In the genomic region with DNA sequence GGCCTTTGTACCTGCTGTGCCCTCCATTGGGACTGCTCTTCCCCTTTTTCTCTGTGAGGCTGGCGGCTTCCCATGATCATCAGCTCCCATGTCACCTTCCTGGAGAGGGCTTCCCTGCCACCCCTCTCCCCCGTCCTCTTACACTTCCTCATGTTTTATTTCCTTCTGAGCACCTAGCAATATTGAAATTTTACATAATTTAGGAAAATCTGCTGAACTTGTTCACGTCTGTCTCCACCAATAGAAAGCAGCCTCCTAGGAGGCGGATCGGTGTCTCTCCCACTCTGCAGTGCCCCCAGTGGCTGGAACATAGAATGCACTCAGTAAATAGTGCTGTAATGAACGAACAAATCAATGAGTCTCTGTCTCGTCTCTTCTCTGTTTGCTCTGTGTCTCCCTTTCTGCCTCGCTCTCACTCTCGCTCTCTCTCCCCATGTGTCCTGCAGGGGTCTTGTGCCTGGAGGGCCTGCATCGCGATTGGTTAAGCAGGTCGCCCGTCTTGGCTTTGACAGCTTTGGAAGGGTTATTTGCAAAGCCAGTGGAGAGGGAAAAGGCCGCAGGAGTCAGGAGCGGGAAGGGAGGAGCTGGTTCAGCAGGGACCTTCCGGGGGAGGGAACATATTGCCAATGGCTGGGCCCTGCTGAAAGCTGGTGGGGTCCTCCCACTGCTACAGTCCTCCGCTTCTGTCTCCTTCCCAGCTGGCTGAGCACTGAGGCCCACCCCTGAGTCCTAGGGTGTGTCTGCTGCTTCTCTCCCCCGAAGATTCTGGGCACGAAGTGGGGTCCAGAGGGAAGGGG, we compare ENCODE assay signal across 1 cellular context.
TF ChIP-seq lines count a peak whose summit lies in the region.

No MANE protein-coding gene starts in this region.

TF ChIP-seq in HepG2, 621 proteins besides CTCF, POLR2A, EP300 and RAD21 (continued from another document and continues in another):
- TF ChIP-seq, protein P1, sequence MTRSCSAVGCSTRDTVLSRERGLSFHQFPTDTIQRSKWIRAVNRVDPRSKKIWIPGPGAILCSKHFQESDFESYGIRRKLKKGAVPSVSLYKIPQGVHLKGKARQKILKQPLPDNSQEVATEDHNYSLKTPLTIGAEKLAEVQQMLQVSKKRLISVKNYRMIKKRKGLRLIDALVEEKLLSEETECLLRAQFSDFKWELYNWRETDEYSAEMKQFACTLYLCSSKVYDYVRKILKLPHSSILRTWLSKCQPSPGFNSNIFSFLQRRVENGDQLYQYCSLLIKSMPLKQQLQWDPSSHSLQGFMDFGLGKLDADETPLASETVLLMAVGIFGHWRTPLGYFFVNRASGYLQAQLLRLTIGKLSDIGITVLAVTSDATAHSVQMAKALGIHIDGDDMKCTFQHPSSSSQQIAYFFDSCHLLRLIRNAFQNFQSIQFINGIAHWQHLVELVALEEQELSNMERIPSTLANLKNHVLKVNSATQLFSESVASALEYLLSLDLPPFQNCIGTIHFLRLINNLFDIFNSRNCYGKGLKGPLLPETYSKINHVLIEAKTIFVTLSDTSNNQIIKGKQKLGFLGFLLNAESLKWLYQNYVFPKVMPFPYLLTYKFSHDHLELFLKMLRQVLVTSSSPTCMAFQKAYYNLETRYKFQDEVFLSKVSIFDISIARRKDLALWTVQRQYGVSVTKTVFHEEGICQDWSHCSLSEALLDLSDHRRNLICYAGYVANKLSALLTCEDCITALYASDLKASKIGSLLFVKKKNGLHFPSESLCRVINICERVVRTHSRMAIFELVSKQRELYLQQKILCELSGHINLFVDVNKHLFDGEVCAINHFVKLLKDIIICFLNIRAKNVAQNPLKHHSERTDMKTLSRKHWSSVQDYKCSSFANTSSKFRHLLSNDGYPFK (CRISPR knock-in tag; IDR thresholded peaks at IDR 0.05; ENCODE audit: borderline replicate concordance), result peak; percentile 64; the same call in 1 of the 2 replicates
- peak; percentile 82 for TF ChIP-seq ZMYM3 (CRISPR knock-in tag; IDR thresholded peaks at IDR 0.05)
- peak; percentile 45; the same call in 1 of the 2 replicates for TF ChIP-seq ZFY (CRISPR knock-in tag; IDR thresholded peaks at IDR 0.05)
- no peak for TF ChIP-seq ISL2 (CRISPR knock-in tag; IDR thresholded peaks at IDR 0.05)
- TF ChIP-seq MED1 (CRISPR knock-in tag; IDR thresholded peaks at IDR 0.05), result peak; percentile 42; the same call in 1 of the 2 replicates
- peak; percentile 36; the same call in 1 of the 2 replicates for TF ChIP-seq RFX5 (IDR thresholded peaks at IDR 0.05; ENCODE audit: low read depth, low read length)
- TF ChIP-seq, protein P2, sequence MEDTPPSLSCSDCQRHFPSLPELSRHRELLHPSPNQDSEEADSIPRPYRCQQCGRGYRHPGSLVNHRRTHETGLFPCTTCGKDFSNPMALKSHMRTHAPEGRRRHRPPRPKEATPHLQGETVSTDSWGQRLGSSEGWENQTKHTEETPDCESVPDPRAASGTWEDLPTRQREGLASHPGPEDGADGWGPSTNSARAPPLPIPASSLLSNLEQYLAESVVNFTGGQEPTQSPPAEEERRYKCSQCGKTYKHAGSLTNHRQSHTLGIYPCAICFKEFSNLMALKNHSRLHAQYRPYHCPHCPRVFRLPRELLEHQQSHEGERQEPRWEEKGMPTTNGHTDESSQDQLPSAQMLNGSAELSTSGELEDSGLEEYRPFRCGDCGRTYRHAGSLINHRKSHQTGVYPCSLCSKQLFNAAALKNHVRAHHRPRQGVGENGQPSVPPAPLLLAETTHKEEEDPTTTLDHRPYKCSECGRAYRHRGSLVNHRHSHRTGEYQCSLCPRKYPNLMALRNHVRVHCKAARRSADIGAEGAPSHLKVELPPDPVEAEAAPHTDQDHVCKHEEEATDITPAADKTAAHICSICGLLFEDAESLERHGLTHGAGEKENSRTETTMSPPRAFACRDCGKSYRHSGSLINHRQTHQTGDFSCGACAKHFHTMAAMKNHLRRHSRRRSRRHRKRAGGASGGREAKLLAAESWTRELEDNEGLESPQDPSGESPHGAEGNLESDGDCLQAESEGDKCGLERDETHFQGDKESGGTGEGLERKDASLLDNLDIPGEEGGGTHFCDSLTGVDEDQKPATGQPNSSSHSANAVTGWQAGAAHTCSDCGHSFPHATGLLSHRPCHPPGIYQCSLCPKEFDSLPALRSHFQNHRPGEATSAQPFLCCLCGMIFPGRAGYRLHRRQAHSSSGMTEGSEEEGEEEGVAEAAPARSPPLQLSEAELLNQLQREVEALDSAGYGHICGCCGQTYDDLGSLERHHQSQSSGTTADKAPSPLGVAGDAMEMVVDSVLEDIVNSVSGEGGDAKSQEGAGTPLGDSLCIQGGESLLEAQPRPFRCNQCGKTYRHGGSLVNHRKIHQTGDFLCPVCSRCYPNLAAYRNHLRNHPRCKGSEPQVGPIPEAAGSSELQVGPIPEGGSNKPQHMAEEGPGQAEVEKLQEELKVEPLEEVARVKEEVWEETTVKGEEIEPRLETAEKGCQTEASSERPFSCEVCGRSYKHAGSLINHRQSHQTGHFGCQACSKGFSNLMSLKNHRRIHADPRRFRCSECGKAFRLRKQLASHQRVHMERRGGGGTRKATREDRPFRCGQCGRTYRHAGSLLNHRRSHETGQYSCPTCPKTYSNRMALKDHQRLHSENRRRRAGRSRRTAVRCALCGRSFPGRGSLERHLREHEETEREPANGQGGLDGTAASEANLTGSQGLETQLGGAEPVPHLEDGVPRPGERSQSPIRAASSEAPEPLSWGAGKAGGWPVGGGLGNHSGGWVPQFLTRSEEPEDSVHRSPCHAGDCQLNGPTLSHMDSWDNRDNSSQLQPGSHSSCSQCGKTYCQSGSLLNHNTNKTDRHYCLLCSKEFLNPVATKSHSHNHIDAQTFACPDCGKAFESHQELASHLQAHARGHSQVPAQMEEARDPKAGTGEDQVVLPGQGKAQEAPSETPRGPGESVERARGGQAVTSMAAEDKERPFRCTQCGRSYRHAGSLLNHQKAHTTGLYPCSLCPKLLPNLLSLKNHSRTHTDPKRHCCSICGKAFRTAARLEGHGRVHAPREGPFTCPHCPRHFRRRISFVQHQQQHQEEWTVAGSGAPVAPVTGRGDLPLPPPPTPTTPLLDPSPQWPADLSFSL (CRISPR knock-in tag; IDR thresholded peaks at IDR 0.05), result no peak
- TF ChIP-seq, protein P3, sequence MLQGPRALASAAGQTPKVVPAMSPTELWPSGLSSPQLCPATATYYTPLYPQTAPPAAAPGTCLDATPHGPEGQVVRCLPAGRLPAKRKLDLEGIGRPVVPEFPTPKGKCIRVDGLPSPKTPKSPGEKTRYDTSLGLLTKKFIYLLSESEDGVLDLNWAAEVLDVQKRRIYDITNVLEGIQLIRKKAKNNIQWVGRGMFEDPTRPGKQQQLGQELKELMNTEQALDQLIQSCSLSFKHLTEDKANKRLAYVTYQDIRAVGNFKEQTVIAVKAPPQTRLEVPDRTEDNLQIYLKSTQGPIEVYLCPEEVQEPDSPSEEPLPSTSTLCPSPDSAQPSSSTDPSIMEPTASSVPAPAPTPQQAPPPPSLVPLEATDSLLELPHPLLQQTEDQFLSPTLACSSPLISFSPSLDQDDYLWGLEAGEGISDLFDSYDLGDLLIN (CRISPR knock-in tag; IDR thresholded peaks at IDR 0.05; ENCODE audit: borderline replicate concordance), result no peak
- no peak; the same call in 1 of the 2 replicates for TF ChIP-seq RNF2 (conservative IDR thresholded peaks at IDR 0.05; ENCODE audit: low read depth)
- 0 out of 2 replicates have a peak, but pooled peaks have one; percentile 18 for TF ChIP-seq ZSCAN30 (CRISPR knock-in tag; IDR thresholded peaks at IDR 0.05)
- TF ChIP-seq ZMYM4 (CRISPR knock-in tag; IDR thresholded peaks at IDR 0.05), result peak; percentile 96
- peak; percentile 98 for TF ChIP-seq XRCC5 (optimal IDR thresholded peaks at IDR 0.05; ENCODE audit: low read length)
- TF ChIP-seq ZNF614 (CRISPR knock-in tag; IDR thresholded peaks at IDR 0.05; ENCODE audit: borderline replicate concordance), result peak; percentile 57; the same call in 1 of the 2 replicates
- TF ChIP-seq NPAS2 (CRISPR knock-in tag; IDR thresholded peaks at IDR 0.05; ENCODE audit: borderline replicate concordance), result peak; percentile 49; the same call in 1 of the 2 replicates
- TF ChIP-seq HDAC1 (CRISPR knock-in tag; IDR thresholded peaks at IDR 0.05), result peak; percentile 63; the same call in 1 of the 2 replicates
- TF ChIP-seq GFI1 (CRISPR knock-in tag; IDR thresholded peaks at IDR 0.05; ENCODE audit: borderline replicate concordance), result 0 out of 2 replicates have a peak, but pooled peaks have one; percentile 47
- peak; percentile 71; the same call in 1 of the 2 replicates for TF ChIP-seq ZNF274 (CRISPR knock-in tag; IDR thresholded peaks at IDR 0.05)
- peak; percentile 74; the same call in 1 of the 2 replicates for TF ChIP-seq ZNF746 (CRISPR knock-in tag; IDR thresholded peaks at IDR 0.05)
- TF ChIP-seq, protein P4, sequence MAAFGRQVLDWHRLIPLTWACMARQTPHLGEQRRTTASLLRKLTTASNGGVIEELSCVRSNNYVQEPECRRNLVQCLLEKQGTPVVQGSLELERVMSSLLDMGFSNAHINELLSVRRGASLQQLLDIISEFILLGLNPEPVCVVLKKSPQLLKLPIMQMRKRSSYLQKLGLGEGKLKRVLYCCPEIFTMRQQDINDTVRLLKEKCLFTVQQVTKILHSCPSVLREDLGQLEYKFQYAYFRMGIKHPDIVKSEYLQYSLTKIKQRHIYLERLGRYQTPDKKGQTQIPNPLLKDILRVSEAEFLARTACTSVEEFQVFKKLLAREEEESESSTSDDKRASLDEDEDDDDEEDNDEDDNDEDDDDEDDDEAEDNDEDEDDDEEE (CRISPR knock-in tag; IDR thresholded peaks at IDR 0.05), result 0 out of 2 replicates have a peak, but pooled peaks have one; percentile 65
- TF ChIP-seq ZNF678 (CRISPR knock-in tag; IDR thresholded peaks at IDR 0.05), result no peak
- TF ChIP-seq, protein P5, sequence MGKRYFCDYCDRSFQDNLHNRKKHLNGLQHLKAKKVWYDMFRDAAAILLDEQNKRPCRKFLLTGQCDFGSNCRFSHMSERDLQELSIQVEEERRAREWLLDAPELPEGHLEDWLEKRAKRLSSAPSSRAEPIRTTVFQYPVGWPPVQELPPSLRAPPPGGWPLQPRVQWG (CRISPR knock-in tag; IDR thresholded peaks at IDR 0.05; ENCODE audit: borderline replicate concordance, low read depth), result no peak
- TF ChIP-seq PRPF4 (IDR thresholded peaks at IDR 0.05; ENCODE audit: low read depth, low read length, poor library complexity, severe bottlenecking), result peak; percentile 54
- TF ChIP-seq, protein P6, sequence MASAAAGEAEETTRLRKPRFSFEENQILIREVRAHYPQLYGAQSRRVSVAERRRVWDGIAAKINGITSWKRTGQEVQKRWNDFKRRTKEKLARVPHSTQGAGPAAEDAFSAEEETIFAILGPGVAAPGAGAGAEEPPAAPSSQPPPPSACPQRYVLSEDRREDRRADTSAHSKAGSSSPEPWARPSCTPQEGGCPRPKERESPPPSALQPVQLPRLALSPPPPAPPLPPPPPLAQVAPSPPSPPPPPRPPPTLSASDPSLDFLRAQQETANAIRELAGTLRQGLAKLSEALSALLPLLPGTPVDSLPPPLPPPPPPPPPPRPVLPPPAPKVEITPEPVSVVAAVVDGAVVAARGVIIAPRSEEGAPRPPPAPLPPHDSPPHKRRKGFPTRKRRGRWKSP (CRISPR knock-in tag; IDR thresholded peaks at IDR 0.05), result no peak; the same call in 1 of the 2 replicates
- no peak for TF ChIP-seq MTA3 (CRISPR knock-in tag; IDR thresholded peaks at IDR 0.05)
- no peak for TF ChIP-seq ZNF670 (CRISPR knock-in tag; IDR thresholded peaks at IDR 0.05; ENCODE audit: borderline replicate concordance)
- TF ChIP-seq, protein P7, sequence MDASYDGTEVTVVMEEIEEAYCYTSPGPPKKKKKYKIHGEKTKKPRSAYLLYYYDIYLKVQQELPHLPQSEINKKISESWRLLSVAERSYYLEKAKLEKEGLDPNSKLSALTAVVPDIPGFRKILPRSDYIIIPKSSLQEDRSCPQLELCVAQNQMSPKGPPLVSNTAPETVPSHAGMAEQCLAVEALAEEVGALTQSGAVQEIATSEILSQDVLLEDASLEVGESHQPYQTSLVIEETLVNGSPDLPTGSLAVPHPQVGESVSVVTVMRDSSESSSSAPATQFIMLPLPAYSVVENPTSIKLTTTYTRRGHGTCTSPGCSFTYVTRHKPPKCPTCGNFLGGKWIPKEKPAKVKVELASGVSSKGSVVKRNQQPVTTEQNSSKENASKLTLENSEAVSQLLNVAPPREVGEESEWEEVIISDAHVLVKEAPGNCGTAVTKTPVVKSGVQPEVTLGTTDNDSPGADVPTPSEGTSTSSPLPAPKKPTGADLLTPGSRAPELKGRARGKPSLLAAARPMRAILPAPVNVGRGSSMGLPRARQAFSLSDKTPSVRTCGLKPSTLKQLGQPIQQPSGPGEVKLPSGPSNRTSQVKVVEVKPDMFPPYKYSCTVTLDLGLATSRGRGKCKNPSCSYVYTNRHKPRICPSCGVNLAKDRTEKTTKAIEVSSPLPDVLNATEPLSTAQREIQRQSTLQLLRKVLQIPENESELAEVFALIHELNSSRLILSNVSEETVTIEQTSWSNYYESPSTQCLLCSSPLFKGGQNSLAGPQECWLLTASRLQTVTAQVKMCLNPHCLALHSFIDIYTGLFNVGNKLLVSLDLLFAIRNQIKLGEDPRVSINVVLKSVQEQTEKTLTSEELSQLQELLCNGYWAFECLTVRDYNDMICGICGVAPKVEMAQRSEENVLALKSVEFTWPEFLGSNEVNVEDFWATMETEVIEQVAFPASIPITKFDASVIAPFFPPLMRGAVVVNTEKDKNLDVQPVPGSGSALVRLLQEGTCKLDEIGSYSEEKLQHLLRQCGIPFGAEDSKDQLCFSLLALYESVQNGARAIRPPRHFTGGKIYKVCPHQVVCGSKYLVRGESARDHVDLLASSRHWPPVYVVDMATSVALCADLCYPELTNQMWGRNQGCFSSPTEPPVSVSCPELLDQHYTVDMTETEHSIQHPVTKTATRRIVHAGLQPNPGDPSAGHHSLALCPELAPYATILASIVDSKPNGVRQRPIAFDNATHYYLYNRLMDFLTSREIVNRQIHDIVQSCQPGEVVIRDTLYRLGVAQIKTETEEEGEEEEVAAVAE (CRISPR knock-in tag; IDR thresholded peaks at IDR 0.05; ENCODE audit: borderline replicate concordance), result peak; percentile 89
- no peak for TF ChIP-seq EHMT2 (IDR thresholded peaks at IDR 0.05; ENCODE audit: borderline replicate concordance, low read depth, low read length)
- peak; percentile 96; the same call in 1 of the 2 replicates for TF ChIP-seq CC2D1A (CRISPR knock-in tag; IDR thresholded peaks at IDR 0.05)
- peak; percentile 91 for TF ChIP-seq GATAD2A (CRISPR knock-in tag; IDR thresholded peaks at IDR 0.05)
- TF ChIP-seq SRSF1 (optimal IDR thresholded peaks at IDR 0.05; ENCODE audit: low read depth, low read length), result peak; percentile 62
- TF ChIP-seq, protein P8, sequence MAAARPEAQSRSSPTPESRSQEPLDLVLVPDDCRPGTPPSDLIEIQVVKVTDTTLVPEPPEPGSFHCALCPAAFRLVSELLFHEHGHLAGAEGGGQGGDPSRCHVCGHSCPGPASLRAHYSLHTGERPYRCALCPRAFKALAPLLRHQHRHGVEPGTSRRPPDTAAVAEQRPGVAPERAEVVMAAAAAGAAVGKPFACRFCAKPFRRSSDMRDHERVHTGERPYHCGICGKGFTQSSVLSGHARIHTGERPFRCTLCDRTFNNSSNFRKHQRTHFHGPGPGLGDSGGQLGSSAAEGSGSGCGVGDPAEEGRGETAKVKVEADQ (CRISPR knock-in tag; IDR thresholded peaks at IDR 0.05; ENCODE audit: borderline replicate concordance), result peak; percentile 38; the same call in 1 of the 2 replicates
- TF ChIP-seq, protein P9, sequence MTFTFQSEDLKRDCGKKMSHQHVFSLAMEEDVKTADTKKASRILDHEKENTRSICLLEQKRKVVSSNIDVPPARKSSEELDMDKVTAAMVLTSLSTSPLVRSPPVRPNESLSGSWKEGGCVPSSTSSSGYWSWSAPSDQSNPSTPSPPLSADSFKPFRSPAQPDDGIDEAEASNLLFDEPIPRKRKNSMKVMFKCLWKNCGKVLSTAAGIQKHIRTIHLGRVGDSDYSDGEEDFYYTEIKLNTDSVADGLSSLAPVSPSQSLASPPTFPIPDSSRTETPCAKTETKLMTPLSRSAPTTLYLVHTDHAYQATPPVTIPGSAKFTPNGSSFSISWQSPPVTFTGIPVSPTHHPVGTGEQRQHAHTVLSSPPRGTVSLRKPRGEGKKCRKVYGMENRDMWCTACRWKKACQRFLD (CRISPR knock-in tag; IDR thresholded peaks at IDR 0.05; ENCODE audit: borderline replicate concordance), result no peak
